In genomic region chr1:226060976-226061792, GRCh38 we compare ENCODE assay signal across 8 cellular contexts. TPM values are rescaled to one million over a fixed set of nuclear protein-coding genes. Genes with fewer than 3 reads are reported as not detected.
DNase-seq lines count a peak whose midpoint lies in the region; ATAC-seq, FAIRE-seq and TF ChIP-seq lines count a peak whose summit lies in the region.
"Had no signal": no experiment of that assay in that cellular context is flagged by ENCODE, and none has a peak within 500 bp of the region (broad histone marks: within the 10 kb centered on the region; RNA-seq: fewer than 3 reads in every experiment).

No MANE protein-coding gene starts in this region.

- peak overlapping the region; percentile 83 to 95 for H3K9ac ChIP-seq in colonic mucosa (ENCODE audit: low read depth in 2 of 2, low read length in 2 of 2)

- no peaks in the 10 kb centered on the region for H3K27me3 ChIP-seq in colonic mucosa

- peaks cover 33 to 43% (median 40%) of the 10 kb centered on the region in 3 donors for H3K4me1 Mint-ChIP-seq in naive B cell

- H3K4me3 Mint-ChIP-seq in naive B cell = peak overlapping the region; percentile 91 to 99 (median 94)

- ATAC-seq in naive B cell (ENCODE audit: low read depth in 2 of 2) (no peak), HG03457 (IDR thresholded peaks at IDR 0.05; ENCODE audit: unreplicated experiment) (no peak)

- TF ChIP-seq CTCF in colonic mucosa (IDR thresholded peaks at IDR 0.05) = no peak

- H3K27me3 Mint-ChIP-seq in naive B cell = no peaks in the 10 kb centered on the region

- peak overlapping the region; percentile 100 for H3K27ac ChIP-seq in colonic mucosa

- H3K27ac Mint-ChIP-seq in naive B cell = peak overlapping the region; percentile 95 to 99 (median 96)

- H3K9me3 ChIP-seq in colonic mucosa = no peaks in the 10 kb centered on the region

- no peaks in the 10 kb centered on the region for H3K9me3 Mint-ChIP-seq in naive B cell

- H3K4me1 ChIP-seq in colonic mucosa = peaks cover 4% of the 10 kb centered on the region

- H3K36me3 ChIP-seq in colonic mucosa = peaks cover 3% of the 10 kb centered on the region

- peaks cover 27 to 33% of the 10 kb centered on the region in 2 donors for H3K36me3 Mint-ChIP-seq in naive B cell

- peak; percentile 54 for FAIRE-seq in GM19239 (lab: Jason Lieb, UNC)
- FAIRE-seq in HTR-8/SVneo (lab: Jason Lieb, UNC) = no peak
- FAIRE-seq: TTC549 had no signal

- DNase-seq in GM19239 (ENCODE audit: insufficient read length, low spot score) (no peak), NCI-H526 treated with DMSO at 0.1 percent for 48 hours (lab: John Stamatoyannopoulos, UW) (peak; percentile 54), colonic mucosa (peak; percentile 30), naive B cell (no peak), HTR-8/SVneo (ENCODE audit: insufficient read length, low spot score) (no peak), occipital lobe (lab: John Stamatoyannopoulos, UW) (no peak)

- peak overlapping the region; percentile 76 for H3K4me3 ChIP-seq in colonic mucosa

- intact Hi-C loops in colonic mucosa (cut with DNase I) = loop anchor here (5.0 kb wide), 1 partner anchor 64 kb away; the partner anchor contains the start of gene SDE2

RNA-seq across cellular contexts. Expression of gene H3-3A, which starts 1.3 kb away (rescaled TPM):
- total RNA-seq in colonic mucosa (100 to 1,000 TPM; 680 to 810 TPM), occipital lobe (371 TPM)
- 1,000 to 10,000 TPM; 1,065 to 1,461 (median 1,242) TPM for polyA plus RNA-seq in naive B cell (ENCODE audit: low read depth in 6 of 6)

Comparison
In these comparisons a context has a peak if more than half of its experiments do, and no peak if none do; other contexts are left out.
1. DNase-seq: peak in NCI-H526 treated with DMSO at 0.1 percent for 48 hours (single experiment) and colonic mucosa (single experiment); none in GM19239 (single experiment), naive B cell (single experiment), HTR-8/SVneo (single experiment) and occipital lobe (single experiment).